Comparison of ENCODE assay signal across 32 cellular contexts in genomic region chr2:12152888-12153287, GRCh38.
"Had no signal": no experiment of that assay in that cellular context is flagged by ENCODE, and none has a peak within 500 bp of the region (broad histone marks: within the 10 kb centered on the region; RNA-seq: fewer than 3 reads in every experiment).

No MANE protein-coding gene starts in this region.

- H3K36me3 ChIP-seq: SJCRH30 had no signal

- FAIRE-seq: RCC 7860 had no signal

- H3K4me2 ChIP-seq: PC-9 had no signal

- H3K4me3 ChIP-seq: PC-9, SJCRH30, SK-N-MC had no signal

- H3K27ac ChIP-seq: PC-9, RWPE1, SJCRH30, SK-N-MC had no signal

- H3K27me3 ChIP-seq: SJCRH30 had no signal

- DNase-seq: Karpas-422, MM.1S, MV-4-11, NCI-H1092, NCI-H1105, NCI-H1417 treated with DMSO at 0.1 percent for 48 hours, NCI-H1436 treated with DMSO at 0.1 percent for 48 hours, NCI-H1694, NCI-H187, NCI-H1930, NCI-H2029 treated with DMSO at 0.1 percent for 48 hours, NCI-H2081 treated with DMSO at 0.1 percent for 48 hours, NCI-H2171 treated with DMSO at 0.1 percent for 48 hours, NCI-H2227 treated with DMSO at 0.1 percent for 48 hours, NCI-H345, NCI-H446, NCI-H510A treated with DMSO at 0.1 percent for 48 hours, NCI-H524 treated with DMSO at 0.1 percent for 48 hours, NCI-H526 treated with DMSO at 0.1 percent for 48 hours, NCI-H774, PC-9, SHP77, SIG-M5, SJCRH30, T-cell, T-helper 2 cell had no signal

- H3K9me3 ChIP-seq: SJCRH30 had no signal

- H2AFZ ChIP-seq: PC-9 had no signal

- ATAC-seq: Panc1, Right ventricle myocardium inferior, SK-N-SH treated with all-trans-retinoic acid at 6 μM for 48 hours, T-cell had no signal
